Comparison of ENCODE assay signal across 8 cellular contexts in the genomic region with DNA sequence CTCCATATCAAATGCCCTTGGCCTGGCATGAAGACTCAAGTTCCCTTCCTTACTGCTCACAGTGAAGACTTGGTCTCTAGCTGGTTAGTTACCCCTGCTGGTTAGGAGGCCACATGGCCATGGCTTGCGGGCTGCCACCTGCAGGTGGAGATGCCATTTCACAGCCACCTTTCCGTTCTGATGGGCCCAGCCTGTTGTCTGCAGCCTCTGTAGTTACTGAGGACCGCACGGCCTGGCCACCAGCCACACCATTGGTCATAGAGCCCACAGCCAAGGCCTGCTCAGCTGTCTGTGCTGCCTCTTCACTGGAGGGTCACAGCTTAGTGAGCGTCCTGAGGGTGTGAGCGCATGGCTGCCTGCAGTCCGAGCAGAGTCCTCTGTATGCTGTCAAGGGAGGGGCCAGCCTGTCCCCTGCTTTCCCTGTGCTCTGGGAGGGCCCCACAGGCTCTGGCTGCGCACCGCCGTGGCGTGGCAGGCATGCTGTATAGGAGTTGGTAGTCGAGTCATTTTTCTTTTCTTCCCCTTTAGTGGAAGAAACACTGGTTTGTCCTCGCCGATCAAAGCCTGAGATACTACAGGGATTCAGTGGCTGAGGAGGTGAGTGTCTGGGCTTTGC. TPM values are rescaled to one million over a fixed set of nuclear protein-coding genes. Genes with fewer than 3 reads are reported as not detected.
DNase-seq lines count a peak whose midpoint lies in the region; ATAC-seq and TF ChIP-seq lines count a peak whose summit lies in the region.

No MANE protein-coding gene starts in this region.

- DNase-seq in D341Med (ENCODE audit: low spot score) = peak; percentile 52
- DNase-seq in activated naive CD4-positive, alpha-beta T cell treated with anti-CD3 and anti-CD28 coated beads, Interleukin-2, amount 10 ng/mL, durations not matched to agents 7 days and 5 days = peak; percentile 60
- no peak for DNase-seq in mesenchymal stem cell
- no peak for DNase-seq in NCI-H2029 treated with DMSO at 0.1 percent for 48 hours (lab: John Stamatoyannopoulos, UW)
- no peak for DNase-seq in H4 (ENCODE audit: low spot score)
- DNase-seq in amygdala (lab: John Stamatoyannopoulos, UW) = no peak

- peaks cover 62 to 65% of the 10 kb centered on the region in 2 experiments for H3K36me3 ChIP-seq in mesenchymal stem cell (ENCODE audit: control insufficient read depth in 1 of 2, insufficient read depth in 2 of 2, low read depth in 1 of 2, low read length in 2 of 2)

- H3K4me1 Mint-ChIP-seq in activated naive CD4-positive, alpha-beta T cell treated with anti-CD3 and anti-CD28 coated beads, Interleukin-2, amount 10 ng/mL, durations not matched to agents 7 days and 5 days = peaks cover 24% of the 10 kb centered on the region

- no peak overlapping the region for H3K27ac Mint-ChIP-seq in activated naive CD4-positive, alpha-beta T cell treated with anti-CD3 and anti-CD28 coated beads, Interleukin-2, amount 10 ng/mL, durations not matched to agents 7 days and 5 days

- H3K23ac ChIP-seq in mesenchymal stem cell (ENCODE audit: low read length in 2 of 2) = no peak overlapping the region

- H3K14ac ChIP-seq in mesenchymal stem cell (ENCODE audit: low read length in 2 of 2) = no peak overlapping the region

- H3K4me1 ChIP-seq in mesenchymal stem cell (ENCODE audit: control insufficient read depth, insufficient read depth, low read depth, low read length) = peaks cover 14% of the 10 kb centered on the region

- ATAC-seq in GM18868 (IDR thresholded peaks at IDR 0.05; ENCODE audit: unreplicated experiment) = no peak

- no peak overlapping the region for H3K4me2 ChIP-seq in mesenchymal stem cell (ENCODE audit: low read length, poor library complexity, severe bottlenecking)

- CTCF ChIA-PET in activated naive CD4-positive, alpha-beta T cell treated with anti-CD3 and anti-CD28 coated beads, Interleukin-2, amount 10 ng/mL, durations not matched to agents 7 days and 5 days (lab: Charles Lee) = interaction anchor here (1.1 kb wide), 1 partner anchor 9 kb away, joined by 3 read pairs; no protein-coding TSS in a partner anchor

- 93% methylated on average over 14 of the region's 14 CpGs for WGBS in mesenchymal stem cell

- no peak overlapping the region for H2BK5ac ChIP-seq in mesenchymal stem cell (ENCODE audit: low read depth, low read length, poor library complexity, severe bottlenecking)

- no peak overlapping the region for H2BK15ac ChIP-seq in mesenchymal stem cell (ENCODE audit: low read depth, poor library complexity, severe bottlenecking)

- no peak overlapping the region for H4K8ac ChIP-seq in mesenchymal stem cell (ENCODE audit: low read length)

- peak overlapping the region; percentile 27 for H3K9ac ChIP-seq in mesenchymal stem cell (ENCODE audit: low read length)

- no peak overlapping the region for H3K4me3 Mint-ChIP-seq in activated naive CD4-positive, alpha-beta T cell treated with anti-CD3 and anti-CD28 coated beads, Interleukin-2, amount 10 ng/mL, durations not matched to agents 7 days and 5 days

- no peaks in the 10 kb centered on the region for H3K9me3 Mint-ChIP-seq in activated naive CD4-positive, alpha-beta T cell treated with anti-CD3 and anti-CD28 coated beads, Interleukin-2, amount 10 ng/mL, durations not matched to agents 7 days and 5 days

- H3K27me3 ChIP-seq in mesenchymal stem cell (ENCODE audit: control insufficient read depth in 1 of 2, insufficient read depth in 1 of 2, low read length in 2 of 2) = no peaks in the 10 kb centered on the region

- H3K9me3 ChIP-seq in mesenchymal stem cell (ENCODE audit: control insufficient read depth, low read length) = no peaks in the 10 kb centered on the region

- no peak overlapping the region for H2BK12ac ChIP-seq in mesenchymal stem cell (ENCODE audit: low read length in 2 of 2)

- H3K27ac ChIP-seq in mesenchymal stem cell (ENCODE audit: low read length, poor library complexity, severe bottlenecking) = no peak overlapping the region

- H3K4ac ChIP-seq in mesenchymal stem cell (ENCODE audit: low read depth in 1 of 2, low read length in 2 of 2) = no peak overlapping the region

- peaks cover 25% of the 10 kb centered on the region for H3K79me1 ChIP-seq in mesenchymal stem cell (replicated peaks; ENCODE audit: low read length, poor library complexity, severe bottlenecking)

- peak; percentile 36; the same call in 1 of the 2 replicates for TF ChIP-seq CTCF in LNCAP (IDR thresholded peaks at IDR 0.05)

- no peak overlapping the region for H2AK5ac ChIP-seq in mesenchymal stem cell (ENCODE audit: low read length, severe bottlenecking)

- no peak overlapping the region for H4K91ac ChIP-seq in mesenchymal stem cell (ENCODE audit: low read length)

- no peak overlapping the region for H3K4me3 ChIP-seq in mesenchymal stem cell (ENCODE audit: insufficient read depth in 1 of 2, low read depth in 1 of 2, low read length in 2 of 2)

- H3K18ac ChIP-seq in mesenchymal stem cell (ENCODE audit: low read depth in 1 of 2, low read length in 2 of 2) = no peak overlapping the region

- no peaks in the 10 kb centered on the region for H3K27me3 Mint-ChIP-seq in activated naive CD4-positive, alpha-beta T cell treated with anti-CD3 and anti-CD28 coated beads, Interleukin-2, amount 10 ng/mL, durations not matched to agents 7 days and 5 days

- H2AFZ ChIP-seq in mesenchymal stem cell (ENCODE audit: low read depth, low read length) = no peak overlapping the region

- peaks cover 42% of the 10 kb centered on the region for H3K36me3 Mint-ChIP-seq in activated naive CD4-positive, alpha-beta T cell treated with anti-CD3 and anti-CD28 coated beads, Interleukin-2, amount 10 ng/mL, durations not matched to agents 7 days and 5 days

- no peak overlapping the region for H2BK120ac ChIP-seq in mesenchymal stem cell (ENCODE audit: low read depth, low read length)

RNA-seq across cellular contexts. Expression of a gene that starts 59.2 kb away (rescaled TPM):
- polyA plus RNA-seq in mesenchymal stem cell (2013, experiment 1 of 2) = 0.11 TPM
- 0.05 TPM for polyA plus RNA-seq in mesenchymal stem cell (2013, experiment 2 of 2)
- total RNA-seq in H4 (2014; rRNA removed; shearing (Covaris generic)) = 1.5 and 1.6 TPM in 2 replicates

Comparison
In these comparisons a context has a peak if more than half of its experiments do, and no peak if none do; other contexts are left out.
1. DNase-seq: peak in D341Med (single experiment) and activated naive CD4-positive, alpha-beta T cell treated with anti-CD3 and anti-CD28 coated beads, Interleukin-2, amount 10 ng/mL, durations not matched to agents 7 days and 5 days (single experiment); none in mesenchymal stem cell (single experiment), NCI-H2029 treated with DMSO at 0.1 percent for 48 hours (single experiment), H4 (single experiment) and amygdala (0 of 56).